2 cellular contexts compared by ENCODE assay signal in the genomic region with DNA sequence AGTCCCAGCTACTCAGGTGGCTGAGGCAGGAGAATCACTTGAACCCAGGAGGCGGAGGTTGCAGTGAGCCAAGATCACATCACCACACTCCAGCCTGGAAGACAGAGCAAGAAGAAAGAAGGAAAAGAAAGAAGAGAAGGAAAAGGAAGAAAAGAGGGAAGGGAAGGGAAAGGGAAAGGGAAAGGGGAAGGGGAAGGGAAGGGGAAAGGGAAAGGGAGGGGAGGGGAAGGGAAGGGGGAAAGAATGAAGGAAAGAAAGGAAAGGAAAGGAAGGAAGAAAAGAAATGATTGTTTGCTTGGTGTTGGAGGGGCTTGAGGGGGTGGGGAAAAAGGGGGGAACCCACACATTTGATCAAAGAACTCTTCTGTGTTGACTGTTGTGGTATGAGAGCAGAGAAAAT.
TF ChIP-seq lines count a peak whose summit lies in the region.

No MANE protein-coding gene starts in this region.

TF ChIP-seq in HEK293, 187 proteins besides CTCF, POLR2A, EP300 and RAD21:
- TF ChIP-seq PRDM1 (tag by site-specific recombination; IDR thresholded peaks at IDR 0.05) (peak; percentile 99), ZNF777 (tag by site-specific recombination; IDR thresholded peaks at IDR 0.05; ENCODE audit: borderline replicate concordance) (0 out of 2 replicates have a peak, but pooled peaks have one; percentile 10), ZNF211 (tag by site-specific recombination; IDR thresholded peaks at IDR 0.05; ENCODE audit: low read depth) (no peak)
TF ChIP-seq in HEK293: peak in this region for 2.

TF ChIP-seq in GM12878, 131 proteins besides CTCF, POLR2A, EP300 and RAD21:
- no peak for TF ChIP-seq HDAC6 (IDR thresholded peaks at IDR 0.05; ENCODE audit: unreplicated experiment)
- TF ChIP-seq BHLHE40 (IDR thresholded peaks at IDR 0.05; ENCODE audit: borderline replicate concordance in 1 of 2, low read depth in 2 of 2, low read length in 1 of 2): no peak
- TF ChIP-seq IKZF2 (IDR thresholded peaks at IDR 0.05): no peak
- no peak for TF ChIP-seq RFX5 (IDR thresholded peaks at IDR 0.05; ENCODE audit: low read depth, low read length)
- no peak for TF ChIP-seq PAX8 (IDR thresholded peaks at IDR 0.05)
- TF ChIP-seq TAF1 (IDR thresholded peaks at IDR 0.05; ENCODE audit: borderline replicate concordance, low read depth, low read length): no peak
- TF ChIP-seq MXI1 (IDR thresholded peaks at IDR 0.05; ENCODE audit: low read depth, low read length): no peak
- no peak for TF ChIP-seq IKZF1 (conservative IDR thresholded peaks at IDR 0.05)
- TF ChIP-seq, protein P1, sequence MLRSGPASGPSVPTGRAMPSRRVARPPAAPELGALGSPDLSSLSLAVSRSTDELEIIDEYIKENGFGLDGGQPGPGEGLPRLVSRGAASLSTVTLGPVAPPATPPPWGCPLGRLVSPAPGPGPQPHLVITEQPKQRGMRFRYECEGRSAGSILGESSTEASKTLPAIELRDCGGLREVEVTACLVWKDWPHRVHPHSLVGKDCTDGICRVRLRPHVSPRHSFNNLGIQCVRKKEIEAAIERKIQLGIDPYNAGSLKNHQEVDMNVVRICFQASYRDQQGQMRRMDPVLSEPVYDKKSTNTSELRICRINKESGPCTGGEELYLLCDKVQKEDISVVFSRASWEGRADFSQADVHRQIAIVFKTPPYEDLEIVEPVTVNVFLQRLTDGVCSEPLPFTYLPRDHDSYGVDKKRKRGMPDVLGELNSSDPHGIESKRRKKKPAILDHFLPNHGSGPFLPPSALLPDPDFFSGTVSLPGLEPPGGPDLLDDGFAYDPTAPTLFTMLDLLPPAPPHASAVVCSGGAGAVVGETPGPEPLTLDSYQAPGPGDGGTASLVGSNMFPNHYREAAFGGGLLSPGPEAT (IDR thresholded peaks at IDR 0.05; ENCODE audit: low read depth): no peak
- no peak for TF ChIP-seq TCF12 (IDR thresholded peaks at IDR 0.05; ENCODE audit: low read depth, low read length)
- TF ChIP-seq, protein P2, sequence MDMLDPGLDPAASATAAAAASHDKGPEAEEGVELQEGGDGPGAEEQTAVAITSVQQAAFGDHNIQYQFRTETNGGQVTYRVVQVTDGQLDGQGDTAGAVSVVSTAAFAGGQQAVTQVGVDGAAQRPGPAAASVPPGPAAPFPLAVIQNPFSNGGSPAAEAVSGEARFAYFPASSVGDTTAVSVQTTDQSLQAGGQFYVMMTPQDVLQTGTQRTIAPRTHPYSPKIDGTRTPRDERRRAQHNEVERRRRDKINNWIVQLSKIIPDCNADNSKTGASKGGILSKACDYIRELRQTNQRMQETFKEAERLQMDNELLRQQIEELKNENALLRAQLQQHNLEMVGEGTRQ (IDR thresholded peaks at IDR 0.05; ENCODE audit: borderline replicate concordance, low read depth, low read length): no peak
- no peak for TF ChIP-seq SIX5 (IDR thresholded peaks at IDR 0.05; ENCODE audit: low read depth, low read length, severe bottlenecking)
- TF ChIP-seq SMAD1 (IDR thresholded peaks at IDR 0.05; ENCODE audit: low read depth, partially characterized antibody): no peak
- TF ChIP-seq, protein P3, sequence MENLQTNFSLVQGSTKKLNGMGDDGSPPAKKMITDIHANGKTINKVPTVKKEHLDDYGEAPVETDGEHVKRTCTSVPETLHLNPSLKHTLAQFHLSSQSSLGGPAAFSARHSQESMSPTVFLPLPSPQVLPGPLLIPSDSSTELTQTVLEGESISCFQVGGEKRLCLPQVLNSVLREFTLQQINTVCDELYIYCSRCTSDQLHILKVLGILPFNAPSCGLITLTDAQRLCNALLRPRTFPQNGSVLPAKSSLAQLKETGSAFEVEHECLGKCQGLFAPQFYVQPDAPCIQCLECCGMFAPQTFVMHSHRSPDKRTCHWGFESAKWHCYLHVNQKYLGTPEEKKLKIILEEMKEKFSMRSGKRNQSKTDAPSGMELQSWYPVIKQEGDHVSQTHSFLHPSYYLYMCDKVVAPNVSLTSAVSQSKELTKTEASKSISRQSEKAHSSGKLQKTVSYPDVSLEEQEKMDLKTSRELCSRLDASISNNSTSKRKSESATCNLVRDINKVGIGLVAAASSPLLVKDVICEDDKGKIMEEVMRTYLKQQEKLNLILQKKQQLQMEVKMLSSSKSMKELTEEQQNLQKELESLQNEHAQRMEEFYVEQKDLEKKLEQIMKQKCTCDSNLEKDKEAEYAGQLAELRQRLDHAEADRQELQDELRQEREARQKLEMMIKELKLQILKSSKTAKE (IDR thresholded peaks at IDR 0.05; ENCODE audit: low read depth, poor library complexity, severe bottlenecking): no peak
- no peak for TF ChIP-seq ETV6 (conservative IDR thresholded peaks at IDR 0.05 in 1 of 2, IDR thresholded peaks at IDR 0.05 in 1 of 2; ENCODE audit: borderline replicate concordance in 1 of 2, low read depth in 1 of 2)
- no peak for TF ChIP-seq NFYA (IDR thresholded peaks at IDR 0.05; ENCODE audit: borderline replicate concordance, low read depth, low read length)
- TF ChIP-seq SPI1 (IDR thresholded peaks at IDR 0.05; ENCODE audit: borderline replicate concordance, insufficient read depth, low read depth, low read length): no peak
- no peak for TF ChIP-seq SREBF2 (IDR thresholded peaks at IDR 0.05; ENCODE audit: low read length)
- no peak for TF ChIP-seq KLF5 (IDR thresholded peaks at IDR 0.05; ENCODE audit: partially characterized antibody)
- TF ChIP-seq USF1 (IDR thresholded peaks at IDR 0.05; ENCODE audit: borderline replicate concordance, extremely low read length, insufficient read depth, low read depth, low read length): no peak
